24 cellular contexts compared by ENCODE assay signal in genomic region chrX:39268207-39268606, GRCh38.
"Had no signal": no experiment of that assay in that cellular context is flagged by ENCODE, and none has a peak within 500 bp of the region (broad histone marks: within the 10 kb centered on the region; RNA-seq: fewer than 3 reads in every experiment).

No MANE protein-coding gene starts in this region.

- H3K4me1 ChIP-seq: breast epithelium, foreskin keratinocyte, heart right ventricle, right atrium auricular region, SJSA1, testis, transverse colon had no signal

- H3K27me3 ChIP-seq: foreskin keratinocyte, right atrium auricular region, SJSA1, testis, transverse colon had no signal

- H3K36me3 ChIP-seq: breast epithelium, heart right ventricle, right atrium auricular region, SJSA1, transverse colon had no signal

- ATAC-seq: esophagus mucosa; foreskin keratinocyte; heart right ventricle; left lobe of liver; natural killer cell treated with Interleukin-12 subunit alpha and Interleukin-12 subunit beta and Interleukin-15 and Interleukin-18, amount 100 ng/mL, for 72 hours had no signal

- H3K27ac ChIP-seq: breast epithelium, foreskin keratinocyte, heart right ventricle, right atrium auricular region, SJSA1, testis, transverse colon had no signal

- DNase-seq: activated CD4-positive, CD25-positive, alpha-beta regulatory T cell treated with anti-CD3 and anti-CD28 coated beads, Interleukin-2, amount 50 U/mL, for 72 hours; activated effector memory CD4-positive, alpha-beta T cell treated with Interleukin-2 at 50 U/mL for 16 hours; activated naive CD8-positive, alpha-beta T cell treated with anti-CD3 and anti-CD28 coated beads, Interleukin-2, amount 10 ng/mL, durations not matched to agents 7 days and 5 days; amygdala; central memory CD4-positive, alpha-beta T cell; endodermal cell; foreskin keratinocyte; heart right ventricle; kidney glomerular epithelial cell; mesendoderm; stimulated activated CD4-positive, alpha-beta T cell treated with anti-CD3 and anti-CD28 coated beads, Interleukin-1b, Interleukin-23, amount 100 ng/mL, for 48 hours; stimulated activated naive CD4-positive, alpha-beta T cell; T-helper 2 cell; testis; transverse colon had no signal

- H3K27ac Mint-ChIP-seq: activated naive CD8-positive, alpha-beta T cell treated with anti-CD3 and anti-CD28 coated beads, Interleukin-2, amount 10 ng/mL, durations not matched to agents 7 days and 5 days; dendritic cell treated with granulocyte-macrophage colony-stimulating factor and Interleukin-4, amounts not matched to agents 40 ng/mL and 50 ng/mL, for 4 days; endodermal cell; natural killer cell treated with Interleukin-12 subunit alpha and Interleukin-12 subunit beta and Interleukin-15 and Interleukin-18, amount 100 ng/mL, for 72 hours had no signal

- H3K27me3 Mint-ChIP-seq: activated naive CD8-positive, alpha-beta T cell treated with anti-CD3 and anti-CD28 coated beads, Interleukin-2, amount 10 ng/mL, durations not matched to agents 7 days and 5 days had no signal

- H3K9me3 ChIP-seq: SJSA1, testis, transverse colon had no signal

- H3K9me3 Mint-ChIP-seq: dendritic cell treated with granulocyte-macrophage colony-stimulating factor and Interleukin-4, amounts not matched to agents 40 ng/mL and 50 ng/mL, for 4 days; natural killer cell treated with Interleukin-12 subunit alpha and Interleukin-12 subunit beta and Interleukin-15 and Interleukin-18, amount 100 ng/mL, for 72 hours had no signal

- H3K36me3 Mint-ChIP-seq: natural killer cell treated with Interleukin-12 subunit alpha and Interleukin-12 subunit beta and Interleukin-15 and Interleukin-18, amount 100 ng/mL, for 72 hours had no signal

- H3K4me3 Mint-ChIP-seq: activated naive CD8-positive, alpha-beta T cell treated with anti-CD3 and anti-CD28 coated beads, Interleukin-2, amount 10 ng/mL, durations not matched to agents 7 days and 5 days; dendritic cell treated with granulocyte-macrophage colony-stimulating factor and Interleukin-4, amounts not matched to agents 40 ng/mL and 50 ng/mL, for 4 days; endodermal cell; natural killer cell treated with Interleukin-12 subunit alpha and Interleukin-12 subunit beta and Interleukin-15 and Interleukin-18, amount 100 ng/mL, for 72 hours had no signal

- H3K4me3 ChIP-seq: breast epithelium, heart right ventricle, lung, right atrium auricular region, SJSA1, smooth muscle cell, testis, transverse colon had no signal
